Comparison of ENCODE assay signal across 8 cellular contexts in genomic region chr1:21334214-21335087, GRCh38. TPM values are rescaled to one million over a fixed set of nuclear protein-coding genes. Genes with fewer than 3 reads are reported as not detected.
A peak's percentile ranks its signal among the peaks of the same experiment; 100 is the strongest.
DNase-seq lines count a peak whose midpoint lies in the region; ATAC-seq and TF ChIP-seq lines count a peak whose summit lies in the region.

No MANE protein-coding gene starts in this region.

- TF ChIP-seq CTCF in parathyroid adenoma (IDR thresholded peaks at IDR 0.05) (peak; percentile 57), tibial nerve (IDR thresholded peaks at IDR 0.05) (peak; percentile 71 to 87 (median 83))

- peak overlapping the region; percentile 28 for H3K4me2 ChIP-seq in parathyroid adenoma (ENCODE audit: low read length)

- DNase-seq in AG08396 (ENCODE audit: low spot score): peak; percentile 72
- peak; percentile 100 for DNase-seq in RPMI7951 (ENCODE audit: low read depth)
- peak; percentile 77 for DNase-seq in activated effector memory CD4-positive, alpha-beta T cell treated with Interleukin-2 at 50 U/mL for 16 hours
- DNase-seq in foreskin melanocyte: peak; percentile 78
- peak; percentile 61 to 66 for DNase-seq in tibial nerve (ENCODE audit: low spot score in 2 of 2)

- H3K9me3 ChIP-seq in parathyroid adenoma (ENCODE audit: control insufficient read depth, low read length) (no peaks in the 10 kb centered on the region), tibial nerve (no peaks in the 10 kb centered on the region)

- peaks cover 25% of the 10 kb centered on the region for H3K79me2 ChIP-seq in parathyroid adenoma

- H3K27me3 ChIP-seq in parathyroid adenoma (ENCODE audit: control insufficient read depth, insufficient read depth, low read length): no peaks in the 10 kb centered on the region
- no peaks in the 10 kb centered on the region for H3K27me3 ChIP-seq in tibial nerve

- H3K4me1 ChIP-seq in parathyroid adenoma: peaks cover 72% of the 10 kb centered on the region
- peaks cover 0 to 94% (median 80%) of the 10 kb centered on the region in 4 donors for H3K4me1 ChIP-seq in tibial nerve

- TF ChIP-seq EP300 in tibial nerve (IDR thresholded peaks at IDR 0.05): peak; percentile 12 to 51

- H3K27ac ChIP-seq in parathyroid adenoma (peak overlapping the region; percentile 85), tibial nerve (peak overlapping the region; percentile 57 to 96 (median 92))

- H3K4me3 ChIP-seq in parathyroid adenoma (ENCODE audit: low read depth, low read length): no peak overlapping the region
- H3K4me3 ChIP-seq in tibial nerve: peak overlapping the region; percentile 2 to 46 (median 30)

- H3K9ac ChIP-seq in parathyroid adenoma: no peak overlapping the region

- TF ChIP-seq POLR2A in tibial nerve (IDR thresholded peaks at IDR 0.05): peak in 1 of 2 donors; percentile 15

- H3K36me3 ChIP-seq in parathyroid adenoma (ENCODE audit: control insufficient read depth, insufficient read depth, low read length) (no peaks in the 10 kb centered on the region), tibial nerve (peaks cover 0 to 7% (median 0%) of the 10 kb centered on the region in 3 donors)

- H2AFZ ChIP-seq in parathyroid adenoma: peak overlapping the region; percentile 22

- WGBS in tibial nerve, 2 donors: 11 to 14% methylated on average over 20 of the region's 20 CpGs

- ATAC-seq in GM18868 (IDR thresholded peaks at IDR 0.05; ENCODE audit: unreplicated experiment) (peak; percentile 60), HG03139 (IDR thresholded peaks at IDR 0.05; ENCODE audit: unreplicated experiment) (peak; percentile 75)

RNA-seq across cellular contexts. Expression of gene ECE1, which starts 44.2 kb away (rescaled TPM):
- total RNA-seq in RPMI7951 (2014; rRNA removed; shearing (Covaris generic)): 112 and 131 TPM in 2 replicates
- 100 to 1,000 TPM in 2 of 4 donors, 10 to 100 TPM in 2; 84.1 to 128 (median 110) TPM for total RNA-seq in tibial nerve
